In genomic region chr2:180999274-180999964, GRCh38 we compare ENCODE assay signal across 26 cellular contexts. TPM values are rescaled to one million over a fixed set of nuclear protein-coding genes. Genes with fewer than 3 reads are reported as not detected.
A peak's percentile ranks its signal among the peaks of the same experiment; 100 is the strongest.
DNase-seq lines count a peak whose midpoint lies in the region; ATAC-seq and TF ChIP-seq lines count a peak whose summit lies in the region.
"Had no signal": no experiment of that assay in that cellular context is flagged by ENCODE, and none has a peak within 500 bp of the region (broad histone marks: within the 10 kb centered on the region; RNA-seq: fewer than 3 reads in every experiment).

No MANE protein-coding gene starts in this region.

- DNase-seq in MCF 10A (ENCODE audit: unreplicated experiment) (peak; percentile 42), mammary epithelial cell (no peak), amniotic epithelial cell (ENCODE audit: low read depth) (peak; percentile 90), fibroblast of mammary gland (ENCODE audit: low read depth) (peak; percentile 31), SW480 (ENCODE audit: low spot score) (no peak), NCI-H1105 treated with DMSO at 0.1 percent for 48 hours (lab: John Stamatoyannopoulos, UW) (no peak), heart right ventricle (no peak)
- DNase-seq: BE2C; CD8-positive, alpha-beta memory T cell; DMS 273 treated with DMSO at 0.1 percent for 48 hours; DMS79; EL; GDM1; Kasumi-1; MG63; NCI-H1092 treated with DMSO at 0.1 percent for 48 hours; NCI-H2029; NCI-H2227 treated with DMSO at 0.1 percent for 48 hours; NCI-H526 treated with DMSO at 0.1 percent for 48 hours; SHP77 had no signal

- BruUV-seq in MCF 10A (replicated peaks; lab: Mats Ljungman, UMichigan) (no TSS peak), mammary epithelial cell (replicated peaks; lab: Mats Ljungman, UMichigan) (no TSS peak)

- no peaks in the 10 kb centered on the region for H3K27me3 Mint-ChIP-seq in MCF 10A (ENCODE audit: insufficient read depth, unreplicated experiment)
- H3K27me3 Mint-ChIP-seq: CD8-positive, alpha-beta memory T cell had no signal

- H3K9me3 ChIP-seq in mammary epithelial cell (replicated peaks; ENCODE audit: insufficient read depth, low read length) (no peaks in the 10 kb centered on the region), heart right ventricle (no peaks in the 10 kb centered on the region)
- H3K9me3 ChIP-seq: BE2C, MG63 had no signal

- H3K4me1 ChIP-seq in mammary epithelial cell (ENCODE audit: insufficient read depth, low read length) = no peaks in the 10 kb centered on the region
- H3K4me1 ChIP-seq in heart right ventricle = peaks cover 0 to 33% (median 4%) of the 10 kb centered on the region in 9 donors
- H3K4me1 ChIP-seq: BE2C had no signal

- H3K9ac ChIP-seq in mammary epithelial cell (ENCODE audit: insufficient read depth, low read length) = no peak overlapping the region

- H3K4me3 ChIP-seq in mammary epithelial cell (replicated peaks in 1 of 3; ENCODE audit: insufficient read depth in 1 of 3, low read depth in 2 of 3, low read length in 3 of 3) (no peak overlapping the region), fibroblast of mammary gland (ENCODE audit: control insufficient read depth, low read depth, low read length) (no peak overlapping the region), heart right ventricle (no peak overlapping the region)
- H3K4me3 ChIP-seq: GM12878, MG63 had no signal

- TF ChIP-seq CTCF in MCF 10A (IDR thresholded peaks at IDR 0.05; ENCODE audit: unreplicated experiment) = no peak
- TF ChIP-seq CTCF in mammary epithelial cell (conservative IDR thresholded peaks at IDR 0.05 in 1 of 2, IDR thresholded peaks at IDR 0.05 in 1 of 2; ENCODE audit: extremely low read depth in 1 of 2, insufficient read depth in 1 of 2, low read depth in 1 of 2, low read length in 2 of 2) = no peak
- TF ChIP-seq CTCF in fibroblast of mammary gland (conservative IDR thresholded peaks at IDR 0.05; ENCODE audit: control insufficient read depth, insufficient read depth, low read depth, low read length) = no peak
- TF ChIP-seq CTCF in heart right ventricle (IDR thresholded peaks at IDR 0.05) = no peak

- H3K27me3 ChIP-seq in mammary epithelial cell (ENCODE audit: insufficient read depth, low read length) (no peaks in the 10 kb centered on the region), heart right ventricle (no peaks in the 10 kb centered on the region)
- H3K27me3 ChIP-seq: BE2C, MG63 had no signal

- ATAC-seq in GM21825 (IDR thresholded peaks at IDR 0.05; ENCODE audit: unreplicated experiment) (no peak), heart right ventricle (no peak)
- ATAC-seq: GM12878, HepG2 had no signal

- dilution Hi-C loops in mammary epithelial cell (cut with HindIII; ENCODE audit: low sequenced_read_pairs) = no loop called here

- peaks cover 2% of the 10 kb centered on the region for H3K36me3 Mint-ChIP-seq in MCF 10A (ENCODE audit: insufficient read depth, unreplicated experiment)

- no peak overlapping the region for H3K4me2 ChIP-seq in mammary epithelial cell (ENCODE audit: insufficient read depth, low read depth, low read length)

- CTCF ChIA-PET in MCF 10A (lab: Yijun Ruan, JAX) (interaction anchor here (0.7 to 2.3 kb wide), 3 partner anchors 15 to 874 kb away, joined by 3 to 7 read pairs (median 3); no protein-coding TSS in a partner anchor), mammary epithelial cell (lab: Charles Lee; ENCODE audit: low non-redundant PET) (no interaction called here)

- H3K4me3 Mint-ChIP-seq in MCF 10A (ENCODE audit: unreplicated experiment) = no peak overlapping the region
- H3K4me3 Mint-ChIP-seq: CD14-positive monocyte; CD8-positive, alpha-beta memory T cell had no signal

- H3K27ac ChIP-seq in mammary epithelial cell (ENCODE audit: insufficient read depth, low read depth, low read length) (no peak overlapping the region), heart right ventricle (no peak overlapping the region)
- H3K27ac ChIP-seq: 22Rv1, RWPE1 had no signal

- H3K36me3 ChIP-seq in mammary epithelial cell (ENCODE audit: insufficient read depth, low read length) (peaks cover 7% of the 10 kb centered on the region), heart right ventricle (no peaks in the 10 kb centered on the region)
- H3K36me3 ChIP-seq: BE2C had no signal

- in situ Hi-C loops in mammary epithelial cell (cut with MboI; ENCODE audit: low sequenced_read_pairs in 2 of 2) = no loop called here

- 98% methylated on average over 4 of the region's 4 CpGs for WGBS in mammary epithelial cell (ENCODE audit: low coverage, missing lambda C conversion rate)
- 91 to 94% methylated on average over 4 of the region's 4 CpGs for WGBS in heart right ventricle, 2 donors

- no peak overlapping the region for H3K27ac Mint-ChIP-seq in MCF 10A (ENCODE audit: low read depth, unreplicated experiment)
- H3K27ac Mint-ChIP-seq: CD14-positive monocyte; CD8-positive, alpha-beta memory T cell had no signal

- intact Hi-C loops in MCF 10A (cut with micrococcal nuclease) (no loop called here), mammary epithelial cell (cut with micrococcal nuclease) (no loop called here), heart right ventricle (cut with DNase I) (no loop called here)

- H3K9me3 Mint-ChIP-seq in MCF 10A (ENCODE audit: unreplicated experiment) = peaks cover 7% of the 10 kb centered on the region
- H3K9me3 Mint-ChIP-seq: CD14-positive monocyte; CD8-positive, alpha-beta memory T cell had no signal

- no peaks in the 10 kb centered on the region for H4K20me1 ChIP-seq in mammary epithelial cell (ENCODE audit: insufficient read depth, low read length)

- H3K4me1 Mint-ChIP-seq in MCF 10A (ENCODE audit: insufficient read depth, unreplicated experiment) = peaks cover 28% of the 10 kb centered on the region
- H3K4me1 Mint-ChIP-seq: CD14-positive monocyte had no signal

- H2AFZ ChIP-seq in mammary epithelial cell (ENCODE audit: low read depth, low read length) = no peak overlapping the region

- H3K79me2 ChIP-seq in mammary epithelial cell (ENCODE audit: insufficient read depth, low read length) = peaks cover 88% of the 10 kb centered on the region

- POLR2A ChIA-PET in MCF 10A (lab: Yijun Ruan, JAX) = interaction anchor here (1.1 to 2.1 kb wide), 3 partner anchors 9 to 18 kb away, joined by 3 to 9 read pairs (median 6); partner anchors contain the start of gene UBE2E3

RNA-seq across cellular contexts. Expression of gene UBE2E3, which starts 19.0 kb away (rescaled TPM):
- total RNA-seq in MCF 10A (2022) (69.0 and 69.3 TPM in 2 replicates), mammary epithelial cell (10 to 100 TPM; 65.0 to 86.3 TPM), heart right ventricle (10 to 100 TPM; 41.9 to 59.1 (median 54.9) TPM)
- polyA plus RNA-seq in mammary epithelial cell (97.5 TPM), heart right ventricle (10 to 100 TPM; 26.3 to 58.2 TPM)
- polyA minus RNA-seq in mammary epithelial cell = 60.2 TPM

Comparison
In these comparisons a context has a peak if more than half of its experiments do, and no peak if none do; other contexts are left out.
1. DNase-seq: peak in MCF 10A (single experiment), amniotic epithelial cell (single experiment) and fibroblast of mammary gland (single experiment); none in mammary epithelial cell (single experiment), SW480 (single experiment), NCI-H1105 treated with DMSO at 0.1 percent for 48 hours (single experiment) and heart right ventricle (0 of 2).